27 cellular contexts compared by ENCODE assay signal in genomic region chr12:128163096-128163495, GRCh38.
"Had no signal": no experiment of that assay in that cellular context is flagged by ENCODE, and none has a peak within 500 bp of the region (broad histone marks: within the 10 kb centered on the region; RNA-seq: fewer than 3 reads in every experiment).

No MANE protein-coding gene starts in this region.

- H3K4me1 ChIP-seq: left ventricle myocardium inferior, prostate gland, transverse colon, upper lobe of right lung had no signal

- H3K27me3 Mint-ChIP-seq: stimulated activated memory B cell treated with anti-CD40 and anti-IgM and Interleukin-4, amounts not matched to agents 10 μg/mL and 1 μg/mL and 100 μg/mL, for 72 hours; stimulated activated naive CD8-positive, alpha-beta T cell treated with anti-CD3 and anti-CD28 coated beads, Interleukin-15, amount 100 ng/mL, for 72 hours had no signal

- H3K9me3 ChIP-seq: left ventricle myocardium inferior, mucosa of descending colon, ovary, prostate gland, transverse colon, upper lobe of right lung had no signal

- H3K4me3 Mint-ChIP-seq: naive thymus-derived CD4-positive, alpha-beta T cell; natural killer cell treated with Interleukin-12 subunit alpha and Interleukin-12 subunit beta and Interleukin-15 and Interleukin-18, amount 100 ng/mL, for 72 hours; stimulated activated memory B cell treated with anti-CD40 and anti-IgM and Interleukin-4, amounts not matched to agents 10 μg/mL and 1 μg/mL and 100 μg/mL, for 72 hours; stimulated activated naive CD8-positive, alpha-beta T cell treated with anti-CD3 and anti-CD28 coated beads, Interleukin-15, amount 100 ng/mL, for 72 hours had no signal

- FAIRE-seq: kidney, urothelium cell line had no signal

- H3K4me2 ChIP-seq: smooth muscle cell had no signal

- H3K36me3 Mint-ChIP-seq: naive thymus-derived CD4-positive, alpha-beta T cell; natural killer cell treated with Interleukin-12 subunit alpha and Interleukin-12 subunit beta and Interleukin-15 and Interleukin-18, amount 100 ng/mL, for 72 hours; stimulated activated memory B cell treated with anti-CD40 and anti-IgM and Interleukin-4, amounts not matched to agents 10 μg/mL and 1 μg/mL and 100 μg/mL, for 72 hours had no signal

- H3K4me3 ChIP-seq: left ventricle myocardium inferior, lung, mucosa of descending colon, ovary, prostate gland, smooth muscle cell, transverse colon, upper lobe of right lung had no signal

- H3K27ac ChIP-seq: left ventricle myocardium inferior, ovary, prostate gland, transverse colon, upper lobe of right lung had no signal

- H3K4me1 Mint-ChIP-seq: naive thymus-derived CD4-positive, alpha-beta T cell; stimulated activated memory B cell treated with anti-CD40 and anti-IgM and Interleukin-4, amounts not matched to agents 10 μg/mL and 1 μg/mL and 100 μg/mL, for 72 hours; stimulated activated naive CD8-positive, alpha-beta T cell treated with anti-CD3 and anti-CD28 coated beads, Interleukin-15, amount 100 ng/mL, for 72 hours had no signal

- ATAC-seq: left colon; mucosa of descending colon; naive thymus-derived CD4-positive, alpha-beta T cell; natural killer cell treated with Interleukin-12 subunit alpha and Interleukin-12 subunit beta and Interleukin-15 and Interleukin-18, amount 100 ng/mL, for 72 hours; right cardiac atrium; stimulated activated memory B cell treated with anti-CD40 and anti-IgM and Interleukin-4, amounts not matched to agents 10 μg/mL and 1 μg/mL and 100 μg/mL, for 72 hours; stimulated activated naive CD8-positive, alpha-beta T cell treated with anti-CD3 and anti-CD28 coated beads, Interleukin-15, amount 100 ng/mL, for 72 hours; upper lobe of right lung had no signal

- H3K27me3 ChIP-seq: ovary, transverse colon, upper lobe of right lung had no signal

- H3K9me3 Mint-ChIP-seq: natural killer cell treated with Interleukin-12 subunit alpha and Interleukin-12 subunit beta and Interleukin-15 and Interleukin-18, amount 100 ng/mL, for 72 hours; stimulated activated memory B cell treated with anti-CD40 and anti-IgM and Interleukin-4, amounts not matched to agents 10 μg/mL and 1 μg/mL and 100 μg/mL, for 72 hours had no signal

- DNase-seq: head of caudate nucleus; hippocampal formation; kidney; left colon; left ventricle myocardium inferior; midbrain; mucosa of descending colon; naive thymus-derived CD4-positive, alpha-beta T cell; ovary; posterior cingulate gyrus; retina; right cardiac atrium; stimulated activated CD4-positive, alpha-beta T cell treated with anti-CD3 and anti-CD28 coated beads, Interleukin-1b, Interleukin-23, amount 100 ng/mL, for 48 hours; stimulated activated CD4-positive, alpha-beta T cell treated with anti-CD3 and anti-CD28 coated beads, Interleukin-2, amount 100 ng/mL, for 48 hours; stimulated activated CD4-positive, alpha-beta T cell treated with anti-CD3 and anti-CD28 coated beads, Interleukin-4, amount 100 ng/mL, for 4 hours; stimulated activated CD8-positive, alpha-beta memory T cell treated with anti-CD3 and anti-CD28 coated beads, Interleukin-4, amount 100 ng/mL, for 48 hours; stimulated activated naive CD4-positive, alpha-beta T cell treated with Interleukin-2 at 50 U/mL for 16 hours; stimulated activated naive CD8-positive, alpha-beta T cell treated with anti-CD3 and anti-CD28 coated beads, Interleukin-15, amount 100 ng/mL, for 72 hours; substantia nigra; transverse colon; upper lobe of right lung had no signal

- H3K36me3 ChIP-seq: left ventricle myocardium inferior, ovary, prostate gland, transverse colon, upper lobe of right lung had no signal
